1 cellular context compared by ENCODE assay signal in genomic region chr19:38899447-38900219, GRCh38.
A peak's percentile ranks its signal among the peaks of the same experiment; 100 is the strongest.
TF ChIP-seq lines count a peak whose summit lies in the region.

Gene NFKBIB (plus strand): TSS chr19:38899969. CDS start chr19:38900033, 64 bp downstream.
Gene SIRT2 (minus strand): TSS chr19:38899618. CDS start chr19:38899521, 97 bp downstream.

TF ChIP-seq in K562, 482 proteins besides CTCF, POLR2A, EP300 and RAD21 (continued from another document and continues in another):
- TF ChIP-seq MGA (IDR thresholded peaks at IDR 0.05), result 0 out of 2 replicates have a peak, but pooled peaks have one; percentile 39
- TF ChIP-seq, protein P1, sequence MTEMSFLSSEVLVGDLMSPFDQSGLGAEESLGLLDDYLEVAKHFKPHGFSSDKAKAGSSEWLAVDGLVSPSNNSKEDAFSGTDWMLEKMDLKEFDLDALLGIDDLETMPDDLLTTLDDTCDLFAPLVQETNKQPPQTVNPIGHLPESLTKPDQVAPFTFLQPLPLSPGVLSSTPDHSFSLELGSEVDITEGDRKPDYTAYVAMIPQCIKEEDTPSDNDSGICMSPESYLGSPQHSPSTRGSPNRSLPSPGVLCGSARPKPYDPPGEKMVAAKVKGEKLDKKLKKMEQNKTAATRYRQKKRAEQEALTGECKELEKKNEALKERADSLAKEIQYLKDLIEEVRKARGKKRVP (CRISPR knock-in tag; IDR thresholded peaks at IDR 0.05), result no peak
- no peak for TF ChIP-seq GTF2F1 (IDR thresholded peaks at IDR 0.05; ENCODE audit: low read depth, low read length)
- TF ChIP-seq, protein P2, sequence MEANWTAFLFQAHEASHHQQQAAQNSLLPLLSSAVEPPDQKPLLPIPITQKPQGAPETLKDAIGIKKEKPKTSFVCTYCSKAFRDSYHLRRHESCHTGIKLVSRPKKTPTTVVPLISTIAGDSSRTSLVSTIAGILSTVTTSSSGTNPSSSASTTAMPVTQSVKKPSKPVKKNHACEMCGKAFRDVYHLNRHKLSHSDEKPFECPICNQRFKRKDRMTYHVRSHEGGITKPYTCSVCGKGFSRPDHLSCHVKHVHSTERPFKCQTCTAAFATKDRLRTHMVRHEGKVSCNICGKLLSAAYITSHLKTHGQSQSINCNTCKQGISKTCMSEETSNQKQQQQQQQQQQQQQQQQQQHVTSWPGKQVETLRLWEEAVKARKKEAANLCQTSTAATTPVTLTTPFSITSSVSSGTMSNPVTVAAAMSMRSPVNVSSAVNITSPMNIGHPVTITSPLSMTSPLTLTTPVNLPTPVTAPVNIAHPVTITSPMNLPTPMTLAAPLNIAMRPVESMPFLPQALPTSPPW (CRISPR knock-in tag; IDR thresholded peaks at IDR 0.05), result peak; percentile 85
- no peak for TF ChIP-seq HMG20B (CRISPR knock-in tag; IDR thresholded peaks at IDR 0.05)
- TF ChIP-seq ZNF184 (CRISPR knock-in tag; IDR thresholded peaks at IDR 0.05), result no peak
- TF ChIP-seq SUPT5H (IDR thresholded peaks at IDR 0.05), result peak; percentile 53
- TF ChIP-seq CBX5 (IDR thresholded peaks at IDR 0.05; ENCODE audit: borderline replicate concordance, low read depth), result no peak
- no peak for TF ChIP-seq HDAC8 (tag; IDR thresholded peaks at IDR 0.05)
- TF ChIP-seq HNRNPL (IDR thresholded peaks at IDR 0.05; ENCODE audit: low read depth, low read length), result no peak
- TF ChIP-seq ZBTB49 (CRISPR knock-in tag; IDR thresholded peaks at IDR 0.05; ENCODE audit: borderline replicate concordance), result no peak
- peak; percentile 81 for TF ChIP-seq MEIS2 (IDR thresholded peaks at IDR 0.05; ENCODE audit: partially characterized antibody)
- TF ChIP-seq FUS (optimal IDR thresholded peaks at IDR 0.05; ENCODE audit: low read depth, low read length), result no peak
- TF ChIP-seq, protein P3, sequence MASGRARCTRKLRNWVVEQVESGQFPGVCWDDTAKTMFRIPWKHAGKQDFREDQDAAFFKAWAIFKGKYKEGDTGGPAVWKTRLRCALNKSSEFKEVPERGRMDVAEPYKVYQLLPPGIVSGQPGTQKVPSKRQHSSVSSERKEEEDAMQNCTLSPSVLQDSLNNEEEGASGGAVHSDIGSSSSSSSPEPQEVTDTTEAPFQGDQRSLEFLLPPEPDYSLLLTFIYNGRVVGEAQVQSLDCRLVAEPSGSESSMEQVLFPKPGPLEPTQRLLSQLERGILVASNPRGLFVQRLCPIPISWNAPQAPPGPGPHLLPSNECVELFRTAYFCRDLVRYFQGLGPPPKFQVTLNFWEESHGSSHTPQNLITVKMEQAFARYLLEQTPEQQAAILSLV (tag; IDR thresholded peaks at IDR 0.05), result no peak
- TF ChIP-seq ESRRB (CRISPR knock-in tag; IDR thresholded peaks at IDR 0.05; ENCODE audit: borderline replicate concordance), result no peak
- peak; percentile 99 for TF ChIP-seq ZNF143 (CRISPR knock-in tag; IDR thresholded peaks at IDR 0.05)
- no peak for TF ChIP-seq CAMTA2 (CRISPR knock-in tag; conservative IDR thresholded peaks at IDR 0.05)
- TF ChIP-seq CGGBP1 (CRISPR knock-in tag; IDR thresholded peaks at IDR 0.05), result no peak
- peak; percentile 94 for TF ChIP-seq ASH1L (IDR thresholded peaks at IDR 0.05; ENCODE audit: borderline replicate concordance, low read depth, partially characterized antibody)
- peak; percentile 51 for TF ChIP-seq MAFK (IDR thresholded peaks at IDR 0.05; ENCODE audit: low read length)
- no peak for TF ChIP-seq XRCC4 (IDR thresholded peaks at IDR 0.05; ENCODE audit: extremely low read depth, insufficient read depth, insufficient read length)
- no peak for TF ChIP-seq HINFP (tag; conservative IDR thresholded peaks at IDR 0.05; ENCODE audit: low read depth)
